Comparison of ENCODE assay signal across 8 cellular contexts in genomic region chr17:7684856-7685532, GRCh38. TPM values are rescaled to one million over a fixed set of nuclear protein-coding genes. Genes with fewer than 3 reads are reported as not detected.
DNase-seq lines count a peak whose midpoint lies in the region; ATAC-seq and TF ChIP-seq lines count a peak whose summit lies in the region.

No MANE protein-coding gene starts in this region.

- H3K27ac ChIP-seq in ascending aorta (peak overlapping the region; percentile 87 to 94), right lobe of liver (peak overlapping the region; percentile 90 to 98 (median 93)), thyroid gland (peak overlapping the region in 2 of 3 donors; percentile 89 to 99)

- intact Hi-C loops in ascending aorta (cut with DNase I) = loop anchor here (5.0 to 10.0 kb wide), 5 partner anchors 168 to 378 kb away; partner anchors contain the start of genes EIF5A, KCTD11, NLGN2 and POLR2A
- intact Hi-C loops in right lobe of liver (cut with DNase I) = loop anchor here (10.0 kb wide), 1 partner anchor 50 kb away; the partner anchor contains the start of gene SHBG (in 2 of the 2)
- intact Hi-C loops in thyroid gland (cut with DNase I) = loop anchor here (5.0 kb wide), 2 partner anchors 53 to 113 kb away; partner anchors contain the start of gene SHBG

- peak overlapping the region; percentile 87 for H3K4me3 Mint-ChIP-seq in activated T-cell treated with anti-CD3 and anti-CD28 coated beads, Interleukin-2, amount 50 U/mL, for 4 hours

- DNase-seq in activated T-cell treated with anti-CD3 and anti-CD28 coated beads, Interleukin-2, amount 50 U/mL, for 4 hours = no peak
- DNase-seq in activated T-cell treated with anti-CD3 and anti-CD28 coated beads, Interleukin-2, amount 50 U/mL, for 48 hours = no peak
- DNase-seq in ascending aorta (ENCODE audit: low spot score in 2 of 2) (no peak), right lobe of liver (no peak), thyroid gland (no peak)
- no peak for DNase-seq in effector CD8-positive, alpha-beta T cell (lab: John Stamatoyannopoulos, UW)

- H3K4me1 Mint-ChIP-seq in activated T-cell treated with anti-CD3 and anti-CD28 coated beads, Interleukin-2, amount 50 U/mL, for 4 hours (ENCODE audit: low read depth) = peaks cover 29% of the 10 kb centered on the region

- H3K9me3 Mint-ChIP-seq in activated T-cell treated with anti-CD3 and anti-CD28 coated beads, Interleukin-2, amount 50 U/mL, for 4 hours = no peaks in the 10 kb centered on the region

- peak overlapping the region; percentile 70 to 79 for H3K4me3 ChIP-seq in ascending aorta
- peak overlapping the region; percentile 69 to 94 (median 88) for H3K4me3 ChIP-seq in right lobe of liver
- peak overlapping the region in 2 of 3 donors; percentile 88 to 89 for H3K4me3 ChIP-seq in thyroid gland (replicated peaks in 1 of 3)

- no peaks in the 10 kb centered on the region for H3K27me3 Mint-ChIP-seq in activated T-cell treated with anti-CD3 and anti-CD28 coated beads, Interleukin-2, amount 50 U/mL, for 4 hours (ENCODE audit: low read depth)

- no peak for TF ChIP-seq POLR2A in right lobe of liver (IDR thresholded peaks at IDR 0.05)
- no peak for TF ChIP-seq POLR2A in thyroid gland (IDR thresholded peaks at IDR 0.05)

- H3K36me3 ChIP-seq in ascending aorta = no peaks in the 10 kb centered on the region
- H3K36me3 ChIP-seq in right lobe of liver = no peaks in the 10 kb centered on the region
- H3K36me3 ChIP-seq in thyroid gland = no peaks in the 10 kb centered on the region

- H3K36me3 Mint-ChIP-seq in activated T-cell treated with anti-CD3 and anti-CD28 coated beads, Interleukin-2, amount 50 U/mL, for 4 hours (ENCODE audit: insufficient read depth) = peaks cover 14% of the 10 kb centered on the region

- no peak for TF ChIP-seq CTCF in ascending aorta (IDR thresholded peaks at IDR 0.05)
- TF ChIP-seq CTCF in right lobe of liver (IDR thresholded peaks at IDR 0.05) = no peak
- TF ChIP-seq CTCF in thyroid gland (IDR thresholded peaks at IDR 0.05) = no peak

- no peak for ATAC-seq in activated T-cell treated with anti-CD3 and anti-CD28 coated beads, Interleukin-2, amount 50 U/mL, for 4 hours
- no peak for ATAC-seq in right lobe of liver
- no peak for ATAC-seq in GM18867 (IDR thresholded peaks at IDR 0.05; ENCODE audit: unreplicated experiment)
- no peak for ATAC-seq in GM21528 (IDR thresholded peaks at IDR 0.05; ENCODE audit: low FRiP score, unreplicated experiment)

- H3K9me3 ChIP-seq in ascending aorta (no peaks in the 10 kb centered on the region), right lobe of liver (no peaks in the 10 kb centered on the region), thyroid gland (no peaks in the 10 kb centered on the region)

- H3K27me3 ChIP-seq in ascending aorta (no peaks in the 10 kb centered on the region), right lobe of liver (no peaks in the 10 kb centered on the region), thyroid gland (no peaks in the 10 kb centered on the region)

- WGBS in right lobe of liver (ENCODE audit: insufficient coverage, low coverage, low lambda C conversion rate, missing lambda C conversion rate) = 58% methylated on average over 13 of the region's 15 CpGs
- WGBS in thyroid gland, 2 donors = 63 to 67% methylated on average over 15 of the region's 15 CpGs

- H3K4me1 ChIP-seq in ascending aorta = peaks cover 9 to 16% of the 10 kb centered on the region in 2 donors
- peaks cover 0 to 22% (median 10%) of the 10 kb centered on the region in 4 donors for H3K4me1 ChIP-seq in right lobe of liver
- H3K4me1 ChIP-seq in thyroid gland = peaks cover 21% of the 10 kb centered on the region in 2 donors

RNA-seq across cellular contexts. Expression of gene TP53, which starts 2.3 kb away (rescaled TPM):
- total RNA-seq in activated T-cell treated with anti-CD3 and anti-CD28 coated beads, Interleukin-2, amount 50 U/mL, for 4 hours = 100 to 1,000 TPM in 1 of 3 donors, 10 to 100 TPM in 2; 93.0 to 106 (median 98.9) TPM
- total RNA-seq in ascending aorta = 48.0 TPM
- total RNA-seq in right lobe of liver = 10 to 100 TPM; 12.9 to 30.0 (median 23.0) TPM
- 10 to 100 TPM; 16.4 to 66.4 (median 35.6) TPM for total RNA-seq in thyroid gland

RNA-seq across cellular contexts. Expression of gene WRAP53, which starts 3.3 kb away (rescaled TPM):
- 10 to 100 TPM; 27.3 to 34.9 (median 34.3) TPM for total RNA-seq in activated T-cell treated with anti-CD3 and anti-CD28 coated beads, Interleukin-2, amount 50 U/mL, for 4 hours
- total RNA-seq in ascending aorta (1.5 TPM), right lobe of liver (1 to 10 TPM; 1.9 to 3.8 (median 3.0) TPM), thyroid gland (1 to 10 TPM; 2.9 to 8.0 (median 4.6) TPM)

RNA-seq across cellular contexts. Expression of gene EFNB3, which starts 20.0 kb away (rescaled TPM):
- total RNA-seq in activated T-cell treated with anti-CD3 and anti-CD28 coated beads, Interleukin-2, amount 50 U/mL, for 4 hours = under 1 TPM in 1 of 3 donors, not detected in 2; 0.08 TPM
- total RNA-seq in ascending aorta (not detected), right lobe of liver (1 to 10 TPM in 1 of 6 experiments, under 1 TPM in 5; 0.26 to 1.1 (median 0.83) TPM), thyroid gland (under 1 TPM in 3 of 4 donors, not detected in 1; 0.27 to 0.38 (median 0.33) TPM)

RNA-seq across cellular contexts. Expression of gene DNAH2, which starts 32.5 kb away (rescaled TPM):
- total RNA-seq in activated T-cell treated with anti-CD3 and anti-CD28 coated beads, Interleukin-2, amount 50 U/mL, for 4 hours = not detected
- 0.43 TPM for total RNA-seq in ascending aorta
- total RNA-seq in right lobe of liver = under 1 TPM; 0.12 to 0.38 (median 0.27) TPM
- under 1 TPM in 3 of 4 donors, not detected in 1; under 0.01 to 0.22 (median 0.20) TPM for total RNA-seq in thyroid gland

RNA-seq across cellular contexts. Expression of gene ATP1B2, which starts 34.3 kb away (rescaled TPM):
- under 1 TPM; 0.10 to 0.24 (median 0.13) TPM for total RNA-seq in activated T-cell treated with anti-CD3 and anti-CD28 coated beads, Interleukin-2, amount 50 U/mL, for 4 hours
- total RNA-seq in ascending aorta = 0.11 TPM
- total RNA-seq in right lobe of liver = 1 to 10 TPM in 3 of 6 experiments, under 1 TPM in 3; 0.43 to 1.7 (median 0.91) TPM
- 1 to 10 TPM in 2 of 4 donors, under 1 TPM in 2; 0.40 to 1.7 (median 0.90) TPM for total RNA-seq in thyroid gland
